ENCODE assay signal across 18 cellular contexts in the genomic region with DNA sequence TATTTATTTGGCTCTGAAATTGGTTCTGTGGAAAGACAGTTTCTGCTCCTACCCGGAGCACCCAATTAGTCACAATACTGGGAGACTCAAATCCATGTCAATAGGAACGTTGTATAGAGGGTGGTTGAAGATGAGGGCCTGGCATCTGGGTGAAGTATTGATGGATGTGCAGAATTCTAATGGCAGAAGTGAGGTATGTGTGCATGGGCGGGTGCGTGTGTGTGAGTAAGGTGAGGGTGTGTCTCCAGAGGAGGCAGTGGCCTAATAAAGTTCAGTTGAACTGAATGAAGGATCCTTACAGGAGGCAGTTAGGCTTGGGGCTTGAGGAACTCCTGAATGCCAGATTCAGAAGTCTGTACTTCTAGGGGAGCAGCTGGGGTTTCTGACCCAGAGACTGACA.
"Had no signal": no experiment of that assay in that cellular context is flagged by ENCODE, and none has a peak within 500 bp of the region (broad histone marks: within the 10 kb centered on the region; RNA-seq: fewer than 3 reads in every experiment).

No MANE protein-coding gene starts in this region.

- DNase-seq: cortex of kidney; effector memory CD8-positive, alpha-beta T cell; erythroblast; esophagus squamous epithelium; foreskin melanocyte; left lung; mesenchymal stem cell; right cardiac atrium; sigmoid colon; spleen; stimulated activated CD4-positive, alpha-beta T cell treated with anti-CD3 and anti-CD28 coated beads, Interleukin-4, amount 100 ng/mL, for 4 hours; stimulated activated naive CD8-positive, alpha-beta T cell treated with anti-CD3 and anti-CD28 coated beads, Interleukin-15, amount 100 ng/mL, for 72 hours; transverse colon had no signal

- H3K9me3 ChIP-seq: esophagus squamous epithelium, left lung, prostate gland, sigmoid colon, spleen, suprapubic skin, transverse colon had no signal

- H3K4me3 ChIP-seq: esophagus squamous epithelium, left lung, neural progenitor cell, prostate gland, sigmoid colon, spleen, suprapubic skin, transverse colon had no signal

- H3K36me3 ChIP-seq: esophagus squamous epithelium, left lung, neural progenitor cell, prostate gland, sigmoid colon, spleen, suprapubic skin, transverse colon had no signal

- H3K4me1 ChIP-seq: esophagus squamous epithelium, left lung, neural progenitor cell, prostate gland, sigmoid colon, spleen, suprapubic skin, transverse colon had no signal

- H3K27me3 ChIP-seq: neural progenitor cell, transverse colon had no signal

- ATAC-seq: effector memory CD8-positive, alpha-beta T cell; left lung; naive thymus-derived CD4-positive, alpha-beta T cell; right cardiac atrium; stimulated activated memory B cell treated with anti-CD40 and anti-IgM and Interleukin-4, amounts not matched to agents 10 μg/mL and 1 μg/mL and 100 μg/mL, for 72 hours; stimulated activated naive CD8-positive, alpha-beta T cell treated with anti-CD3 and anti-CD28 coated beads, Interleukin-15, amount 100 ng/mL, for 72 hours had no signal

- H3K27ac ChIP-seq: esophagus squamous epithelium, left lung, neural progenitor cell, prostate gland, sigmoid colon, spleen, suprapubic skin, transverse colon had no signal
